1 cellular context compared by ENCODE assay signal in genomic region chr12:49979791-49980190, GRCh38.
TF ChIP-seq lines count a peak whose summit lies in the region.

No MANE protein-coding gene starts in this region.

TF ChIP-seq in SK-N-SH treated with all-trans-retinoic acid at 6 μM for 48 hours, 23 proteins besides CTCF, POLR2A, EP300 and RAD21 (continued from another document):
- no peak for TF ChIP-seq CREB5 (CRISPR knock-in tag; IDR thresholded peaks at IDR 0.05; ENCODE audit: low read depth)
- TF ChIP-seq OSR1 (CRISPR knock-in tag; IDR thresholded peaks at IDR 0.05) = no peak
- no peak for TF ChIP-seq ISL1 (CRISPR knock-in tag; IDR thresholded peaks at IDR 0.05)
- TF ChIP-seq ZNF8 (CRISPR knock-in tag; IDR thresholded peaks at IDR 0.05) = no peak
- TF ChIP-seq TOX (CRISPR knock-in tag; IDR thresholded peaks at IDR 0.05; ENCODE audit: borderline replicate concordance) = no peak
- no peak for TF ChIP-seq ARNTL (CRISPR knock-in tag; IDR thresholded peaks at IDR 0.05; ENCODE audit: borderline replicate concordance, low read depth)
- TF ChIP-seq ZFP30 (CRISPR knock-in tag; IDR thresholded peaks at IDR 0.05) = no peak
- no peak for TF ChIP-seq PPARA (CRISPR knock-in tag; IDR thresholded peaks at IDR 0.05; ENCODE audit: borderline replicate concordance)
- TF ChIP-seq ZNF70 (CRISPR knock-in tag; IDR thresholded peaks at IDR 0.05) = no peak
- no peak for TF ChIP-seq ZFP3 (CRISPR knock-in tag; IDR thresholded peaks at IDR 0.05)
- TF ChIP-seq CSDC2 (CRISPR knock-in tag; IDR thresholded peaks at IDR 0.05) = no peak
- no peak for TF ChIP-seq GLIS3 (CRISPR knock-in tag; IDR thresholded peaks at IDR 0.05)
